In the genomic region with DNA sequence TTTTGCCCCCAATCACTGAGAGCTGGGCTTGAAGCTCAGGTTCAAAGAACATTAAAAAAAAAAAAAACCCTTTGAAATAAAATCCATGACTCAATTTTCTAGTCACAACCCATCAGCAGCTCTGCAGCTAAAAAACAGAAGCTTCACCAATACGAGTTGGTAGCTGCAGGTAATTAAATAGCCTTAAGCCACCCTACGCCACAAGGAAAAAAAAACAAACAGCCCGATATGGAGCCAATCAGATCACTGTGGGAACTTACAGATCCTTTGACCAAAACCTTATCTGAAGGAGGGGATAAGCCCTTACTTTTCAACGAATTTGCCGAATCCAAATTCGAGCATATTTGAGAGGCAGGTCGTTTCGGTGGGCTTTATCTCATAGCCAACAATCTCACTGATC, we compare ENCODE assay signal across 30 cellular contexts.
"Had no signal": no experiment of that assay in that cellular context is flagged by ENCODE, and none has a peak within 500 bp of the region (broad histone marks: within the 10 kb centered on the region; RNA-seq: fewer than 3 reads in every experiment).

No MANE protein-coding gene starts in this region.

- H3K4me3 ChIP-seq: adrenal gland, body of pancreas, esophagus squamous epithelium, gastroesophageal sphincter had no signal

- ATAC-seq: activated CD4-positive, CD25-positive, alpha-beta regulatory T cell treated with anti-CD3 and anti-CD28 coated beads, Interleukin-2, amount 50 U/mL, for 24 hours; activated CD8-positive, alpha-beta T cell treated with anti-CD3 and anti-CD28 coated beads for 36 hours; activated naive CD8-positive, alpha-beta T cell treated with anti-CD3 and anti-CD28 coated beads, Interleukin-2, amount 50 U/mL, for 24 hours; activated T-cell treated with anti-CD3 and anti-CD28 coated beads, Interleukin-2, amount 50 U/mL, for 4 hours; activated T-helper 17 cell treated with anti-CD3 and anti-CD28 coated beads, Interleukin-2, amount 50 U/mL, for 72 hours; body of pancreas; effector memory CD8-positive, alpha-beta T cell; gastroesophageal sphincter; T-helper 17 cell had no signal

- DNase-seq: activated B cell treated with CpG ODN at 0.5 μM for 24 hours; activated CD4-positive, alpha-beta T cell treated with anti-CD3 and anti-CD28 coated beads for 48 hours; activated CD4-positive, alpha-beta T cell treated with anti-CD3 and anti-CD28 coated beads, Interleukin-2, amount 50 U/mL, for 1 hour; activated CD4-positive, alpha-beta T cell treated with anti-CD3 and anti-CD28 coated beads, Interleukin-2, amount 50 U/mL, for 48 hours; activated CD8-positive, alpha-beta memory T cell treated with anti-CD3 and anti-CD28 coated beads for 24 hours; activated CD8-positive, alpha-beta T cell treated with anti-CD3 and anti-CD28 coated beads for 36 hours; activated effector memory CD4-positive, alpha-beta T cell treated with Interleukin-2 at 50 U/mL for 16 hours; activated gamma-delta T cell treated with Interleukin-2 at 50 U/mL for 16 hours; activated naive CD4-positive, alpha-beta T cell treated with anti-CD3 and anti-CD28 coated beads, Interleukin-2, amount 50 U/mL, for 16 hours; activated naive CD4-positive, alpha-beta T cell treated with Interleukin-2 at 50 U/mL for 16 hours; activated naive CD8-positive, alpha-beta T cell treated with anti-CD3 and anti-CD28 coated beads, Interleukin-2, amount 50 U/mL, for 24 hours; activated T-cell treated with anti-CD3 and anti-CD28 coated beads, Interleukin-2, amount 50 U/mL, for 4 hours; adrenal gland; amygdala; aorta; body of pancreas; caudate nucleus; cortex of kidney; dermis blood vessel endothelial cell; effector CD4-positive, alpha-beta T cell; effector memory CD8-positive, alpha-beta T cell; esophagus squamous epithelium; foreskin melanocyte; T-helper 1 cell; T-helper 17 cell; T1000; WERI-Rb-1 had no signal
